In genomic region chr4:82868572-82868971, GRCh38 we compare ENCODE assay signal across 15 cellular contexts. TPM values are rescaled to one million over a fixed set of nuclear protein-coding genes. Genes with fewer than 3 reads are reported as not detected.
DNase-seq lines count a peak whose midpoint lies in the region; ATAC-seq and TF ChIP-seq lines count a peak whose summit lies in the region.
"Had no signal": no experiment of that assay in that cellular context is flagged by ENCODE, and none has a peak within 500 bp of the region (broad histone marks: within the 10 kb centered on the region; RNA-seq: fewer than 3 reads in every experiment).

No MANE protein-coding gene starts in this region.

- POLR2A ChIA-PET in IMR-90 (lab: Charles Lee; ENCODE audit: unreplicated experiment) = no interaction called here

- H3K27ac ChIP-seq in IMR-90 (ENCODE audit: insufficient read depth, low read length) = no peak overlapping the region

- TF ChIP-seq CTCF in CD14-positive monocyte (IDR thresholded peaks at IDR 0.05) = no peak
- no peak for TF ChIP-seq CTCF in IMR-90 (conservative IDR thresholded peaks at IDR 0.05; ENCODE audit: low read depth, low read length)

- no peak overlapping the region for H3K18ac ChIP-seq in IMR-90 (ENCODE audit: low read depth, low read length)

- TF ChIP-seq POLR2A in IMR-90 (IDR thresholded peaks at IDR 0.05; ENCODE audit: low read depth, low read length) = no peak

- H2BK120ac ChIP-seq in IMR-90 (ENCODE audit: low read depth, low read length) = no peak overlapping the region

- peaks cover 0 to 1% (median 0%) of the 10 kb centered on the region in 3 donors for H3K27me3 Mint-ChIP-seq in CD14-positive monocyte (ENCODE audit: low read depth in 3 of 3)
- H3K27me3 Mint-ChIP-seq in dendritic cell treated with granulocyte-macrophage colony-stimulating factor and Interleukin-4, amounts not matched to agents 40 ng/mL and 50 ng/mL, for 4 days = no peaks in the 10 kb centered on the region
- H3K27me3 Mint-ChIP-seq: CD4-positive, CD25-positive, alpha-beta regulatory T cell had no signal

- intact Hi-C loops in CD14-positive monocyte (cut with micrococcal nuclease) = loop anchor here in 1 of 2 donors (10.0 kb wide), 1 partner anchor 416 kb away; the partner anchor contains the start of gene COQ2
- intact Hi-C loops in IMR-90 (cut with micrococcal nuclease) = no loop called here
- intact Hi-C loops in dendritic cell treated with granulocyte-macrophage colony-stimulating factor and Interleukin-4, amounts not matched to agents 40 ng/mL and 50 ng/mL, for 4 days (cut with micrococcal nuclease) = no loop called here

- H3K4me1 Mint-ChIP-seq in CD14-positive monocyte = peaks cover 14% of the 10 kb centered on the region
- H3K4me1 Mint-ChIP-seq in dendritic cell treated with granulocyte-macrophage colony-stimulating factor and Interleukin-4, amounts not matched to agents 40 ng/mL and 50 ng/mL, for 4 days (ENCODE audit: low read depth) = peaks cover 28% of the 10 kb centered on the region

- no peak overlapping the region for H2BK5ac ChIP-seq in IMR-90 (ENCODE audit: low read depth, low read length, poor library complexity, severe bottlenecking)

- no peak overlapping the region for H2AFZ ChIP-seq in IMR-90 (replicated peaks; ENCODE audit: low read length, poor library complexity)
- H2AFZ ChIP-seq: GM23248 had no signal

- no peak overlapping the region for H3K14ac ChIP-seq in IMR-90 (replicated peaks; ENCODE audit: low read depth, low read length)

- H3K56ac ChIP-seq in IMR-90 (ENCODE audit: extremely low read depth, insufficient read depth, low read length) = no peak overlapping the region

- CTCF ChIA-PET in IMR-90 (lab: Yijun Ruan, JAX) = interaction anchor here (0.6 to 0.7 kb wide), 2 partner anchors 21 to 28 kb away, joined by 3 to 4 read pairs; no protein-coding TSS in a partner anchor

- dilution Hi-C loops in IMR-90 (cut with HindIII; ENCODE audit: low sequenced_read_pairs, unreplicated experiment) = no loop called here

- H4K20me1 ChIP-seq in IMR-90 (ENCODE audit: insufficient read depth, low read length) = peaks cover 32% of the 10 kb centered on the region

- no peak overlapping the region for H2AK9ac ChIP-seq in IMR-90 (replicated peaks; ENCODE audit: low read depth, low read length, poor library complexity)

- H3K4ac ChIP-seq in IMR-90 (ENCODE audit: low read depth, low read length) = no peak overlapping the region

- TF ChIP-seq RAD21 in IMR-90 (IDR thresholded peaks at IDR 0.05; ENCODE audit: low read length) = no peak

- no peak overlapping the region for H2AK5ac ChIP-seq in IMR-90 (ENCODE audit: low read depth, low read length)

- H3K4me1 ChIP-seq in IMR-90 (ENCODE audit: control insufficient read depth, insufficient read depth, low read length) = peaks cover 2% of the 10 kb centered on the region
- H3K4me1 ChIP-seq: Caco-2 had no signal

- DNase-seq in CD14-positive monocyte (ENCODE audit: low spot score) (no peak), IMR-90 (no peak), mucosa of gallbladder (ENCODE audit: low spot score) (no peak), NCI-H1105 treated with DMSO at 0.1 percent for 48 hours (lab: John Stamatoyannopoulos, UW) (no peak)
- DNase-seq: C1 segment of cervical spinal cord; Caco-2; CD4-positive, CD25-positive, alpha-beta regulatory T cell; CD8-positive, alpha-beta T cell; DMS153; DND-41; GM23248; H7; HCEC 1CT had no signal

- H3K79me1 ChIP-seq in IMR-90 (ENCODE audit: low read depth in 1 of 2, low read length in 2 of 2) = peaks cover 27 to 55% of the 10 kb centered on the region in 2 experiments

- H4K8ac ChIP-seq in IMR-90 (ENCODE audit: low read depth in 2 of 2, low read length in 2 of 2) = no peak overlapping the region

- ATAC-seq in IMR-90 (ENCODE audit: low read depth) (no peak), GM18517 (IDR thresholded peaks at IDR 0.05; ENCODE audit: unreplicated experiment) (no peak)
- ATAC-seq: CD8-positive, alpha-beta T cell had no signal

- no peak overlapping the region for H3K9ac ChIP-seq in IMR-90 (ENCODE audit: low read depth, low read length)
- H3K9ac ChIP-seq: GM23248 had no signal

- peaks cover 65% of the 10 kb centered on the region for H3K36me3 ChIP-seq in IMR-90 (ENCODE audit: control insufficient read depth, insufficient read depth, low read length)

- no TSS peak for BruUV-seq in IMR-90 (replicated peaks; lab: Mats Ljungman, UMichigan)

- peaks cover 0 to 5% (median 0%) of the 10 kb centered on the region in 7 donors for H3K9me3 Mint-ChIP-seq in CD14-positive monocyte
- H3K9me3 Mint-ChIP-seq in dendritic cell treated with granulocyte-macrophage colony-stimulating factor and Interleukin-4, amounts not matched to agents 40 ng/mL and 50 ng/mL, for 4 days = no peaks in the 10 kb centered on the region
- H3K9me3 Mint-ChIP-seq: CD8-positive, alpha-beta T cell had no signal

- H3K27ac Mint-ChIP-seq in CD14-positive monocyte = peak overlapping the region in 4 of 7 donors; percentile 47 to 70 (median 61)
- H3K27ac Mint-ChIP-seq in dendritic cell treated with granulocyte-macrophage colony-stimulating factor and Interleukin-4, amounts not matched to agents 40 ng/mL and 50 ng/mL, for 4 days = peak overlapping the region; percentile 42
- H3K27ac Mint-ChIP-seq: CD8-positive, alpha-beta T cell had no signal

- WGBS in IMR-90 (ENCODE audit: extremely low coverage in 2 of 2, insufficient read length in 1 of 2), 2 experiments = no CpG with 5 or more reads among the region's 5 CpGs

- H3K27me3 ChIP-seq in IMR-90 (ENCODE audit: control insufficient read depth, insufficient read depth, low read length) = no peaks in the 10 kb centered on the region

- H3K23ac ChIP-seq in IMR-90 (ENCODE audit: low read depth, low read length) = no peak overlapping the region

- H3K9me1 ChIP-seq in IMR-90 (ENCODE audit: insufficient read depth, low read length) = no peaks in the 10 kb centered on the region

- H3K4me2 ChIP-seq in IMR-90 (ENCODE audit: low read depth, low read length) = no peak overlapping the region

- H4K5ac ChIP-seq in IMR-90 (ENCODE audit: low read depth, low read length) = no peak overlapping the region

- no peak overlapping the region for H3K4me3 ChIP-seq in IMR-90 (ENCODE audit: insufficient read depth, low read depth, low read length)
- H3K4me3 ChIP-seq: GM23248 had no signal

- H2BK20ac ChIP-seq in IMR-90 (ENCODE audit: low read depth, low read length) = no peak overlapping the region

- H4K91ac ChIP-seq in IMR-90 (ENCODE audit: insufficient read depth, low read depth, low read length) = no peak overlapping the region

- in situ Hi-C loops in IMR-90 (cut with MboI; ENCODE audit: low sequenced_read_pairs) = no loop called here

- no peak overlapping the region for H2BK15ac ChIP-seq in IMR-90 (ENCODE audit: low read depth, low read length)

- no peaks in the 10 kb centered on the region for H3K9me3 ChIP-seq in IMR-90 (ENCODE audit: control insufficient read depth, insufficient read depth, low read length)
- H3K9me3 ChIP-seq: Caco-2 had no signal

- peaks cover 65 to 89% of the 10 kb centered on the region in 2 donors for H3K36me3 Mint-ChIP-seq in CD14-positive monocyte
- H3K36me3 Mint-ChIP-seq in dendritic cell treated with granulocyte-macrophage colony-stimulating factor and Interleukin-4, amounts not matched to agents 40 ng/mL and 50 ng/mL, for 4 days (ENCODE audit: low read depth) = peaks cover 98% of the 10 kb centered on the region

- no peak overlapping the region for H3K4me3 Mint-ChIP-seq in CD14-positive monocyte
- no peak overlapping the region for H3K4me3 Mint-ChIP-seq in dendritic cell treated with granulocyte-macrophage colony-stimulating factor and Interleukin-4, amounts not matched to agents 40 ng/mL and 50 ng/mL, for 4 days
- H3K4me3 Mint-ChIP-seq: CD4-positive, CD25-positive, alpha-beta regulatory T cell; CD8-positive, alpha-beta T cell had no signal

TF ChIP-seq in IMR-90, 13 proteins besides CTCF, POLR2A, EP300 and RAD21:
- TF ChIP-seq NFE2L2 (IDR thresholded peaks at IDR 0.05; ENCODE audit: low read depth, low read length) = no peak
- TF ChIP-seq ELK1 (IDR thresholded peaks at IDR 0.05; ENCODE audit: borderline replicate concordance, low read depth, low read length) = no peak
- TF ChIP-seq SMC3 (IDR thresholded peaks at IDR 0.05; ENCODE audit: low read depth, low read length) = no peak
- TF ChIP-seq CEBPB (IDR thresholded peaks at IDR 0.05; ENCODE audit: low read depth, low read length) = peak; percentile 57
- no peak for TF ChIP-seq RCOR1 (IDR thresholded peaks at IDR 0.05; ENCODE audit: insufficient replicate concordance, low read length)
- TF ChIP-seq MAFK (IDR thresholded peaks at IDR 0.05; ENCODE audit: low read depth, low read length) = no peak
- TF ChIP-seq, protein P1, sequence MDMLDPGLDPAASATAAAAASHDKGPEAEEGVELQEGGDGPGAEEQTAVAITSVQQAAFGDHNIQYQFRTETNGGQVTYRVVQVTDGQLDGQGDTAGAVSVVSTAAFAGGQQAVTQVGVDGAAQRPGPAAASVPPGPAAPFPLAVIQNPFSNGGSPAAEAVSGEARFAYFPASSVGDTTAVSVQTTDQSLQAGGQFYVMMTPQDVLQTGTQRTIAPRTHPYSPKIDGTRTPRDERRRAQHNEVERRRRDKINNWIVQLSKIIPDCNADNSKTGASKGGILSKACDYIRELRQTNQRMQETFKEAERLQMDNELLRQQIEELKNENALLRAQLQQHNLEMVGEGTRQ (IDR thresholded peaks at IDR 0.05; ENCODE audit: low read depth, low read length) = no peak
- no peak for TF ChIP-seq CHD1 (IDR thresholded peaks at IDR 0.05; ENCODE audit: low read depth, low read length)

RNA-seq across cellular contexts. Expression of gene SEC31A, which starts 22.4 kb away (rescaled TPM):
- polyA plus RNA-seq in CD14-positive monocyte (100 to 1,000 TPM; 107 to 120 TPM), IMR-90 (2012; rRNA removed) (275 and 278 TPM in 2 replicates)
- total RNA-seq in IMR-90 (2012; rRNA removed) (366 and 369 TPM in 2 replicates), mucosa of gallbladder (227 TPM)
- 60.2 and 117 TPM in 2 replicates for polyA plus RNA-seq in IMR-90 (2012; cell fraction: cytosol; rRNA removed)
- 132 and 517 TPM in 2 replicates for polyA plus RNA-seq in IMR-90 (2012; cell fraction: nucleus; rRNA removed; ENCODE audit: low replicate concordance)

RNA-seq across cellular contexts. Expression of gene THAP9, which starts 32.0 kb away (rescaled TPM):
- polyA plus RNA-seq in CD14-positive monocyte (1 to 10 TPM; 1.4 TPM), IMR-90 (2012; rRNA removed) (0.86 and 0.98 TPM in 2 replicates)
- total RNA-seq in IMR-90 (2012; rRNA removed) (2.9 and 4.2 TPM in 2 replicates), mucosa of gallbladder (2.8 TPM)
- polyA plus RNA-seq in IMR-90 (2012; cell fraction: cytosol; rRNA removed) = 0.20 and 0.30 TPM in 2 replicates
- polyA plus RNA-seq in IMR-90 (2012; cell fraction: nucleus; rRNA removed; ENCODE audit: low replicate concordance) = 0.17 and 1.7 TPM in 2 replicates
